In the genomic region with DNA sequence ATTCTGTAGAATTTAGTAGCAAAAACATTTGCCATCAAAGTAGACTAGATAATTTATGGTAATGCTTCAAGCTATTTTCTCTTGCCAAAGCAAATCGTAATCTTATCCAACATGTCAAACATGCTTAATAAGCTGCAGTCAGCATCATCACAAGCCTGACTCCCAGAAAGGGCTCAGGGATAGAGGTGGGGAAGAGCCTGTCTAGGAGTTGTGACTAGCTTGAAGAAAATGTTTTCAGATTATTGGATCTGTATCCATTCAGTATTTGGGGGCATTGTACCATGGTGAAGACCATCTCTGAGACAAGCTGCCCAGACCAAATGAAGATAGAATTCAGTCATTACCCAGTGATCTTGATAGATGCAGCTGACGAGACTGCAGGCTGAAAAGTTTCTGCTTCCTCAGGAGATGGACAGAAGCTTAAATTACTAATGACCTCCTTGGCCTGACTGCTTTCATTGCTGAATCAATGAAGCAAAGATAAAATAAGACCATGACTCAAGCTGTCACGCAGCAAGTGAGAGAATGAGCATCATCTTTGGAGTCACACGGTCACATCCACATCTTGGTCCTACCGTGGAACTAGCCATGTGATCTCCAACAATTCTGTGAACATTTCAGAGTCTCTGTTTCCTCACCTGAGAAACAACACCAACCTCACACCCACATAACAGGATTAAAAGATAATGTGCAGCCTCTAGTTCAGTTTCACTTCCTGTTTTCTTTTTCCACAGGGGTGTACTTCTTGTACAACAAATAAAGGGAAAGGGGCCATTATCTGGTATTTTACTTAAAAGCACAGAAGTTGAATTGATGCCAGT, we compare ENCODE assay signal across 10 cellular contexts. TPM values are rescaled to one million over a fixed set of nuclear protein-coding genes. Genes with fewer than 3 reads are reported as not detected.
DNase-seq lines count a peak whose midpoint lies in the region; ATAC-seq, FAIRE-seq and TF ChIP-seq lines count a peak whose summit lies in the region.
"Had no signal": no experiment of that assay in that cellular context is flagged by ENCODE, and none has a peak within 500 bp of the region (broad histone marks: within the 10 kb centered on the region; RNA-seq: fewer than 3 reads in every experiment).

No MANE protein-coding gene starts in this region.

- SMC1A ChIA-PET in GM12878 (lab: Charles Lee; ENCODE audit: uncharacterized antibody, unreplicated experiment): interaction anchor here (0.6 to 10.5 kb wide), 19 partner anchors 9 to 276 kb away, joined by 3 to 169 read pairs (median 5); partner anchors contain the start of genes ERAP2 and LNPEP

- intact Hi-C loops in GM12878 (cut with micrococcal nuclease; ENCODE audit: unreplicated experiment): loop anchor here (1.0 kb wide), 1 partner anchor 11 kb away; no protein-coding TSS in a partner anchor

- no peak overlapping the region for H3K4me3 ChIP-seq in GM06990 (replicated peaks; ENCODE audit: low read depth, low read length)
- H3K4me3 ChIP-seq in GM12878: peak overlapping the region; percentile 31
- H3K4me3 ChIP-seq: skin epidermis had no signal

- peaks cover 47% of the 10 kb centered on the region for H3K79me2 ChIP-seq in GM12878 (ENCODE audit: control insufficient read depth, insufficient read depth, low read length)

- BruUV-seq in GM12878 (replicated peaks; lab: Mats Ljungman, UMichigan): TSS peak; percentile 96

- H3K4me1 ChIP-seq in GM12878 (ENCODE audit: control insufficient read depth, insufficient read depth, low read length): peaks cover 33% of the 10 kb centered on the region

- H3K9me3 ChIP-seq in GM12878 (replicated peaks; ENCODE audit: control insufficient read depth, insufficient read depth, low read length): no peaks in the 10 kb centered on the region

- no peaks in the 10 kb centered on the region for H4K20me1 ChIP-seq in GM12878 (ENCODE audit: control insufficient read depth, insufficient read depth)

- TF ChIP-seq CTCF in GM06990 (IDR thresholded peaks at IDR 0.05; ENCODE audit: insufficient read depth, low read length, poor library complexity, severe bottlenecking): no peak
- no peak for TF ChIP-seq CTCF in GM20000 (IDR thresholded peaks at IDR 0.05; ENCODE audit: extremely low read depth, missing control alignments)
- TF ChIP-seq CTCF in GM12878 (IDR thresholded peaks at IDR 0.05 in 2 of 3, conservative IDR thresholded peaks at IDR 0.05 in 1 of 3; ENCODE audit: control insufficient read depth in 2 of 3, extremely low read depth in 1 of 3, insufficient read depth in 1 of 3, low read depth in 3 of 3, low read length in 3 of 3): no peak

- H3K36me3 ChIP-seq in GM06990 (ENCODE audit: control insufficient read depth, insufficient read depth, low read length) (peaks cover 13% of the 10 kb centered on the region), GM12878 (ENCODE audit: control insufficient read depth in 2 of 2, insufficient read depth in 2 of 2, low read length in 1 of 2) (peaks cover 1 to 33% of the 10 kb centered on the region in 2 experiments; a peak in 3 of 4 replicates)

- TF ChIP-seq POLR2A in GM12878 (IDR thresholded peaks at IDR 0.05; ENCODE audit: low read depth, low read length): no peak

- peak; percentile 84 to 88; a peak in 2 of 4 replicates for TF ChIP-seq EP300 in GM12878 (IDR thresholded peaks at IDR 0.05; ENCODE audit: borderline replicate concordance in 1 of 2, control insufficient read depth in 1 of 2, low read depth in 2 of 2, low read length in 2 of 2)

- CTCF ChIA-PET in GM12878 (lab: Yijun Ruan, JAX): interaction anchor here (1.1 to 6.7 kb wide), 11 partner anchors 10 to 282 kb away, joined by 3 to 55 read pairs (median 6); partner anchors contain the start of gene ERAP2

- H3K9ac ChIP-seq in GM12878 (ENCODE audit: control insufficient read depth, insufficient read depth, low read length): 0 out of 2 replicates have a peak overlapping the region, but pooled peaks have one; percentile 7

- H3K27ac ChIP-seq in GM12878 (ENCODE audit: control insufficient read depth, insufficient read depth): peak overlapping the region; percentile 71

- peak overlapping the region; percentile 39 for H2AFZ ChIP-seq in GM12878 (ENCODE audit: control insufficient read depth, low read depth, low read length)

- peak; percentile 90 for FAIRE-seq in GM12878 (lab: Jason Lieb, UNC)
- FAIRE-seq: H1 had no signal

- H3K27me3 ChIP-seq in GM06990 (replicated peaks; ENCODE audit: control insufficient read depth, insufficient read depth, low read length) (no peaks in the 10 kb centered on the region), GM12878 (replicated peaks in 1 of 2; ENCODE audit: control insufficient read depth in 2 of 2, insufficient read depth in 2 of 2, low read length in 1 of 2) (no peaks in the 10 kb centered on the region)

- POLR2A ChIA-PET in GM12878 (lab: Charles Lee): interaction anchor here (0.6 to 5.9 kb wide), 15 partner anchors 9 to 133 kb away, joined by 3 to 31 read pairs (median 5); partner anchors contain the start of genes ERAP2 and LNPEP

- ATAC-seq in HG03521 (IDR thresholded peaks at IDR 0.05; ENCODE audit: unreplicated experiment) (peak; percentile 95), GM12878 (peak; percentile 88)

- peak overlapping the region; percentile 89 for H3K4me2 ChIP-seq in GM12878 (ENCODE audit: control insufficient read depth, insufficient read depth)

- RAD21 ChIA-PET in GM12878 (lab: Charles Lee; ENCODE audit: unreplicated experiment): interaction anchor here (0.7 to 12.0 kb wide), 18 partner anchors 9 to 183 kb away, joined by 3 to 142 read pairs (median 4); partner anchors contain the start of genes ERAP2 and LNPEP

- WGBS in GM12878 (ENCODE audit: insufficient coverage, insufficient replicate concordance, low lambda C conversion rate, missing lambda C conversion rate): 19% methylated on average over 5 of the region's 5 CpGs

- in situ Hi-C loops in GM12878 (cut with MboI): no loop called here
- in situ Hi-C loops in G401 (cut with HindIII; ENCODE audit: low sequenced_read_pairs): no loop called here

- no peak for TF ChIP-seq RAD21 in GM12878 (IDR thresholded peaks at IDR 0.05; ENCODE audit: insufficient read depth, low read depth, low read length)

- DNase-seq in GM06990 (ENCODE audit: extremely low read depth, insufficient read length) (peak; percentile 71), GM20000 (ENCODE audit: low spot score) (peak; percentile 45), GM12878 (ENCODE audit: low read depth, low spot score) (peak; percentile 92), cerebellar nuclear complex (lab: John Stamatoyannopoulos, UW) (no peak), mucosa of gallbladder (ENCODE audit: low spot score) (no peak), G401 (ENCODE audit: low spot score) (no peak), ureter (ENCODE audit: low spot score) (no peak)

TF ChIP-seq in GM12878, 131 proteins besides CTCF, POLR2A, EP300 and RAD21 (continues in another document):
- TF ChIP-seq, protein P1, sequence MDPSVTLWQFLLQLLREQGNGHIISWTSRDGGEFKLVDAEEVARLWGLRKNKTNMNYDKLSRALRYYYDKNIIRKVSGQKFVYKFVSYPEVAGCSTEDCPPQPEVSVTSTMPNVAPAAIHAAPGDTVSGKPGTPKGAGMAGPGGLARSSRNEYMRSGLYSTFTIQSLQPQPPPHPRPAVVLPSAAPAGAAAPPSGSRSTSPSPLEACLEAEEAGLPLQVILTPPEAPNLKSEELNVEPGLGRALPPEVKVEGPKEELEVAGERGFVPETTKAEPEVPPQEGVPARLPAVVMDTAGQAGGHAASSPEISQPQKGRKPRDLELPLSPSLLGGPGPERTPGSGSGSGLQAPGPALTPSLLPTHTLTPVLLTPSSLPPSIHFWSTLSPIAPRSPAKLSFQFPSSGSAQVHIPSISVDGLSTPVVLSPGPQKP (IDR thresholded peaks at IDR 0.05; ENCODE audit: low read depth, low read length): no peak

RNA-seq across cellular contexts. Expression of gene ERAP2, which starts 9.4 kb away (rescaled TPM):
- 386 and 388 TPM in 2 replicates for total RNA-seq in GM12878 (2013; cell fraction: nucleolus; rRNA removed)
- 12.0 and 16.5 TPM in 2 replicates for total RNA-seq in GM12878 (2014; rRNA removed)
- total RNA-seq in GM12878 (2014; rRNA removed; fragmentation: Illumina TruSeq; extraction: Trizol): 17.8 and 19.4 TPM in 2 replicates
- total RNA-seq in GM12878 (2021): 11.2 and 12.3 TPM in 2 replicates
- 5.1 TPM for polyA plus RNA-seq in GM12878 (2011; ENCODE audit: low read depth)
- 28.7 and 35.5 TPM in 2 replicates for polyA plus RNA-seq in GM12878 (2011; rRNA removed)
- polyA plus RNA-seq in GM12878 (2011; cell fraction: cytosol; rRNA removed): 11.2 and 12.6 TPM in 2 replicates
- 38.6 and 38.7 TPM in 2 replicates for polyA plus RNA-seq in GM12878 (2011; cell fraction: nucleus; rRNA removed)
- 7.5 and 7.9 TPM in 2 replicates for polyA plus RNA-seq in GM12878 (2012)
- 11.5 and 16.0 TPM in 2 replicates for polyA plus RNA-seq in GM12878 (2014; fragmentation: Illumina TruSeq; extraction: Trizol)
- 1 to 10 TPM; 4.0 to 4.3 TPM for polyA plus RNA-seq in GM12878 (2014; fragmentation: Nextera tagmentation; extraction: Ambion mirVana)
- 7.7 and 12.6 TPM in 2 replicates for polyA plus RNA-seq in GM12878 (2014; rRNA removed)
- 1 to 10 TPM; 7.6 to 9.5 TPM for polyA plus RNA-seq in GM12878 (2016; fragmentation: Nextera tagmentation; extraction: Ambion mirVana)
- polyA minus RNA-seq in GM12878 (2011; rRNA and poly(A)+ RNA removed): 56.5 and 63.2 TPM in 2 replicates
- polyA minus RNA-seq in GM12878 (2011; cell fraction: cytosol; rRNA and poly(A)+ RNA removed): 12.3 and 12.4 TPM in 2 replicates
- polyA minus RNA-seq in GM12878 (2011; cell fraction: nucleus; rRNA and poly(A)+ RNA removed): 89.2 and 126 TPM in 2 replicates
- 12.9 TPM for total RNA-seq in mucosa of gallbladder
- 0.18 and 0.68 TPM in 2 replicates for total RNA-seq in G401 (2014; rRNA removed; shearing (Covaris generic))
- total RNA-seq in ureter: 9.2 TPM
- total RNA-seq: H1 had no signal

RNA-seq across cellular contexts. Expression of gene LNPEP, which starts 50.2 kb away (rescaled TPM):
- total RNA-seq in GM12878 (2013; cell fraction: nucleolus; rRNA removed): 410 and 418 TPM in 2 replicates
- total RNA-seq in GM12878 (2014; rRNA removed) (38.5 and 56.2 TPM in 2 replicates), GM12878 (2014; rRNA removed; fragmentation: Illumina TruSeq; extraction: Trizol) (54.9 and 62.3 TPM in 2 replicates), GM12878 (2021) (50.8 and 51.1 TPM in 2 replicates), mucosa of gallbladder (37.1 TPM), ureter (56.3 TPM)
- polyA plus RNA-seq in GM12878 (2011; ENCODE audit: low read depth): 12.3 TPM
- polyA plus RNA-seq in GM12878 (2011; rRNA removed) (44.7 and 67.7 TPM in 2 replicates), GM12878 (2014; fragmentation: Illumina TruSeq; extraction: Trizol) (26.1 and 34.4 TPM in 2 replicates), GM12878 (2014; fragmentation: Nextera tagmentation; extraction: Ambion mirVana) (1 to 10 TPM; 5.6 to 7.3 TPM), GM12878 (2014; rRNA removed) (17.1 and 21.0 TPM in 2 replicates), GM12878 (2016; fragmentation: Nextera tagmentation; extraction: Ambion mirVana) (10 to 100 TPM; 23.2 to 23.9 TPM)
- polyA plus RNA-seq in GM12878 (2011; cell fraction: cytosol; rRNA removed): 15.1 and 19.2 TPM in 2 replicates
- 33.3 and 34.8 TPM in 2 replicates for polyA plus RNA-seq in GM12878 (2011; cell fraction: nucleus; rRNA removed)
- polyA plus RNA-seq in GM12878 (2012): 22.3 and 26.0 TPM in 2 replicates
- polyA minus RNA-seq in GM12878 (2011; rRNA and poly(A)+ RNA removed): 135 and 161 TPM in 2 replicates
- 48.5 and 54.1 TPM in 2 replicates for polyA minus RNA-seq in GM12878 (2011; cell fraction: cytosol; rRNA and poly(A)+ RNA removed)
- 74.6 and 109 TPM in 2 replicates for polyA minus RNA-seq in GM12878 (2011; cell fraction: nucleus; rRNA and poly(A)+ RNA removed)
- 8.7 and 16.6 TPM in 2 replicates for total RNA-seq in G401 (2014; rRNA removed; shearing (Covaris generic))

Comparison
In these comparisons a context has a peak if more than half of its experiments do, and no peak if none do; other contexts are left out.
1. DNase-seq: peak in GM06990 (single experiment), GM20000 (single experiment) and GM12878 (single experiment); none in cerebellar nuclear complex (0 of 2), mucosa of gallbladder (single experiment), G401 (single experiment) and ureter (single experiment).